Comparison of ENCODE assay signal across 23 cellular contexts in the genomic region with DNA sequence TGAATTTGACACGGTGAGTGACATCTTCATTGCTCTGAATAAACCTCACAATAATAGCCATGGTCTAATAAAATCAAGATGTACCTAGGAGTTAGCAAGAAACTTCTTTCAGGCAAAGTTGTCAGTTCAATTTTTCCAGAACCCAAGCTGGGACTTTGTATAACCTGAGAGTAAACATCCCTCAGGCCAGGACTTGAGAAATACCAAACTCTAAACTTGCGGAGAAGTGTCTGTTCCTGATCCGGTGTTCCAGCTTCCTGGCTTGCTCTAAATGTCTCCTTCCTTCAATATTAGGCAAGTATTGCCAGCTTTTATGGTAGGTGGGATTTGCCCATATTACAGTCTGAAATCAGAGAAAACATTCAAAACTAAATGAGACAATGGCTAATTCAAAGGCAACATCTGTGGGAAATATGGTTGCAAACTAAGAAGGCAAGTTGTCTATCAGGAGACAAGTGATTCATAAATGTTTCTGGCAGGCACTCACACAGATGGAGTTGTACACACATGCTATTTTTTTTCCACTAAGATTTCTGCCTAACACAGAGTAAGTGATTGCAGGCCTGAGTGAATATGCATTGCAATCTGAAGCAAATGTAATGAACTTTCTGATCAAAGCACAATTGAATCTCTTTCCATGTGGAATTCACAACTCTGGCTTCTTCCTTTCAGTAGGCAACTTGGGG.
A peak's percentile ranks its signal among the peaks of the same experiment; 100 is the strongest.
DNase-seq lines count a peak whose midpoint lies in the region; ATAC-seq and TF ChIP-seq lines count a peak whose summit lies in the region.
"Had no signal": no experiment of that assay in that cellular context is flagged by ENCODE, and none has a peak within 500 bp of the region (broad histone marks: within the 10 kb centered on the region; RNA-seq: fewer than 3 reads in every experiment).

No MANE protein-coding gene starts in this region.

- intact Hi-C loops in MCF 10A (cut with micrococcal nuclease): no loop called here
- intact Hi-C loops in breast epithelium (cut with DNase I; ENCODE audit: low total_unique reads): no loop called here
- intact Hi-C loops in left cardiac atrium (cut with DNase I): no loop called here

- no peak for TF ChIP-seq POLR2A in breast epithelium (IDR thresholded peaks at IDR 0.05)

- H3K27me3 ChIP-seq in breast epithelium: no peaks in the 10 kb centered on the region
- H3K27me3 ChIP-seq: tibial nerve had no signal

- peaks cover 11% of the 10 kb centered on the region for H3K9me3 Mint-ChIP-seq in MCF 10A (ENCODE audit: unreplicated experiment)
- peaks cover 7% of the 10 kb centered on the region for H3K9me3 Mint-ChIP-seq in stimulated activated memory B cell treated with anti-CD40 and anti-IgM and Interleukin-4, amounts not matched to agents 10 μg/mL and 1 μg/mL and 100 μg/mL, for 72 hours
- H3K9me3 Mint-ChIP-seq: activated CD4-positive, alpha-beta memory T cell treated with anti-CD3 and anti-CD28 coated beads, Interleukin-2, amount 10 ng/mL, durations not matched to agents 7 days and 5 days; activated T-cell treated with anti-CD3 and anti-CD28 coated beads, Interleukin-2, amount 50 U/mL, for 24 hours had no signal

- H3K4me3 Mint-ChIP-seq in MCF 10A (ENCODE audit: unreplicated experiment): no peak overlapping the region
- H3K4me3 Mint-ChIP-seq in stimulated activated memory B cell treated with anti-CD40 and anti-IgM and Interleukin-4, amounts not matched to agents 10 μg/mL and 1 μg/mL and 100 μg/mL, for 72 hours: no peak overlapping the region
- H3K4me3 Mint-ChIP-seq: activated CD4-positive, alpha-beta memory T cell treated with anti-CD3 and anti-CD28 coated beads, Interleukin-2, amount 10 ng/mL, durations not matched to agents 7 days and 5 days; activated T-cell treated with anti-CD3 and anti-CD28 coated beads, Interleukin-2, amount 50 U/mL, for 24 hours; CD14-positive monocyte; memory B cell; nephron; stimulated activated effector memory CD8-positive, alpha-beta T cell treated with anti-CD3 and anti-CD28 coated beads, Interleukin-12 subunit alpha, Interleukin-12 subunit beta, amount 100 ng/mL, for 72 hours; T-cell had no signal

- H3K27ac ChIP-seq in breast epithelium: peak overlapping the region in 1 of 2 donors; percentile 32
- H3K27ac ChIP-seq: 22Rv1 had no signal

- no TSS peak for BruUV-seq in MCF 10A (replicated peaks; lab: Mats Ljungman, UMichigan)

- H3K4me1 ChIP-seq in breast epithelium: no peaks in the 10 kb centered on the region

- H3K9me3 ChIP-seq in breast epithelium: no peaks in the 10 kb centered on the region

- H3K27me3 Mint-ChIP-seq in MCF 10A (ENCODE audit: insufficient read depth, unreplicated experiment): no peaks in the 10 kb centered on the region
- H3K27me3 Mint-ChIP-seq in stimulated activated memory B cell treated with anti-CD40 and anti-IgM and Interleukin-4, amounts not matched to agents 10 μg/mL and 1 μg/mL and 100 μg/mL, for 72 hours: no peaks in the 10 kb centered on the region
- H3K27me3 Mint-ChIP-seq: activated CD4-positive, alpha-beta memory T cell treated with anti-CD3 and anti-CD28 coated beads, Interleukin-2, amount 10 ng/mL, durations not matched to agents 7 days and 5 days; activated T-cell treated with anti-CD3 and anti-CD28 coated beads, Interleukin-2, amount 50 U/mL, for 24 hours; T-cell had no signal

- CTCF ChIA-PET in MCF 10A (lab: Yijun Ruan, JAX): interaction anchor here (0.6 to 1.5 kb wide), 2 partner anchors 86 to 377 kb away, joined by 4 read pairs; no protein-coding TSS in a partner anchor

- ATAC-seq in left cardiac atrium (peak; percentile 41 to 84), HG03378 (IDR thresholded peaks at IDR 0.05; ENCODE audit: unreplicated experiment) (no peak)
- no peak for ATAC-seq in stimulated activated memory B cell treated with anti-CD40 and anti-IgM and Interleukin-4, amounts not matched to agents 10 μg/mL and 1 μg/mL and 100 μg/mL, for 72 hours
- ATAC-seq: activated naive CD4-positive, alpha-beta T cell treated with anti-CD3 and anti-CD28 coated beads, Interleukin-2, amount 50 U/mL, for 72 hours; stimulated activated effector memory CD8-positive, alpha-beta T cell treated with anti-CD3 and anti-CD28 coated beads, Interleukin-12 subunit alpha, Interleukin-12 subunit beta, amount 100 ng/mL, for 72 hours; T-cell had no signal

- POLR2A ChIA-PET in MCF 10A (lab: Yijun Ruan, JAX): interaction anchor here (0.7 to 1.6 kb wide), 4 partner anchors 20 to 88 kb away, joined by 3 to 4 read pairs (median 4); no protein-coding TSS in a partner anchor

- H3K4me3 ChIP-seq in breast epithelium: no peak overlapping the region
- H3K4me3 ChIP-seq in epithelial cell of esophagus (ENCODE audit: low read length): no peak overlapping the region
- H3K4me3 ChIP-seq: tibial nerve had no signal

- peak overlapping the region; percentile 17 for H3K27ac Mint-ChIP-seq in MCF 10A (ENCODE audit: low read depth, unreplicated experiment)
- H3K27ac Mint-ChIP-seq in stimulated activated memory B cell treated with anti-CD40 and anti-IgM and Interleukin-4, amounts not matched to agents 10 μg/mL and 1 μg/mL and 100 μg/mL, for 72 hours: no peak overlapping the region
- H3K27ac Mint-ChIP-seq: activated CD4-positive, alpha-beta memory T cell treated with anti-CD3 and anti-CD28 coated beads, Interleukin-2, amount 10 ng/mL, durations not matched to agents 7 days and 5 days; activated naive CD4-positive, alpha-beta T cell treated with anti-CD3 and anti-CD28 coated beads, Interleukin-2, amount 50 U/mL, for 72 hours; activated T-cell treated with anti-CD3 and anti-CD28 coated beads, Interleukin-2, amount 50 U/mL, for 24 hours; CD14-positive monocyte; memory B cell; nephron; stimulated activated effector memory CD8-positive, alpha-beta T cell treated with anti-CD3 and anti-CD28 coated beads, Interleukin-12 subunit alpha, Interleukin-12 subunit beta, amount 100 ng/mL, for 72 hours; T-cell had no signal

- DNase-seq in MCF 10A (ENCODE audit: unreplicated experiment) (peak; percentile 48), breast epithelium (ENCODE audit: low spot score in 2 of 2) (no peak), epithelial cell of esophagus (ENCODE audit: low read depth) (peak; percentile 73), left cardiac atrium (no peak), T-helper 1 cell (no peak)
- no peak for DNase-seq in activated naive CD4-positive, alpha-beta T cell treated with anti-CD3 and anti-CD28 coated beads, Interleukin-2, amount 50 U/mL, for 16 hours
- DNase-seq: activated CD4-positive, alpha-beta memory T cell treated with anti-CD3 and anti-CD28 coated beads, Interleukin-2, amount 10 ng/mL, durations not matched to agents 7 days and 5 days; activated T-cell treated with anti-CD3 and anti-CD28 coated beads, Interleukin-2, amount 50 U/mL, for 24 hours; DMS153; effector CD4-positive, alpha-beta T cell; glutamatergic neuron; NCI-H146; NCI-H345; T-cell had no signal

- no peaks in the 10 kb centered on the region for H3K36me3 Mint-ChIP-seq in MCF 10A (ENCODE audit: insufficient read depth, unreplicated experiment)
- no peaks in the 10 kb centered on the region for H3K36me3 Mint-ChIP-seq in stimulated activated memory B cell treated with anti-CD40 and anti-IgM and Interleukin-4, amounts not matched to agents 10 μg/mL and 1 μg/mL and 100 μg/mL, for 72 hours
- H3K36me3 Mint-ChIP-seq: CD14-positive monocyte; memory B cell; stimulated activated effector memory CD8-positive, alpha-beta T cell treated with anti-CD3 and anti-CD28 coated beads, Interleukin-12 subunit alpha, Interleukin-12 subunit beta, amount 100 ng/mL, for 72 hours; T-cell had no signal

- H3K4me1 Mint-ChIP-seq in MCF 10A (ENCODE audit: insufficient read depth, unreplicated experiment): peaks cover 42% of the 10 kb centered on the region
- H3K4me1 Mint-ChIP-seq in stimulated activated memory B cell treated with anti-CD40 and anti-IgM and Interleukin-4, amounts not matched to agents 10 μg/mL and 1 μg/mL and 100 μg/mL, for 72 hours: no peaks in the 10 kb centered on the region
- H3K4me1 Mint-ChIP-seq: activated CD4-positive, alpha-beta memory T cell treated with anti-CD3 and anti-CD28 coated beads, Interleukin-2, amount 10 ng/mL, durations not matched to agents 7 days and 5 days; CD14-positive monocyte; memory B cell; stimulated activated effector memory CD8-positive, alpha-beta T cell treated with anti-CD3 and anti-CD28 coated beads, Interleukin-12 subunit alpha, Interleukin-12 subunit beta, amount 100 ng/mL, for 72 hours had no signal

- no peak for TF ChIP-seq CTCF in MCF 10A (IDR thresholded peaks at IDR 0.05; ENCODE audit: unreplicated experiment)
- TF ChIP-seq CTCF in breast epithelium (IDR thresholded peaks at IDR 0.05): no peak
- TF ChIP-seq CTCF in epithelial cell of esophagus (IDR thresholded peaks at IDR 0.05; ENCODE audit: insufficient read depth, low read depth, low read length, missing control alignments): no peak

- H3K36me3 ChIP-seq in breast epithelium: no peaks in the 10 kb centered on the region
- H3K36me3 ChIP-seq: tibial nerve had no signal

Comparison
In these comparisons a context has a peak if more than half of its experiments do, and no peak if none do; other contexts are left out.
1. DNase-seq: peak in MCF 10A (single experiment) and epithelial cell of esophagus (single experiment); none in breast epithelium (0 of 2), left cardiac atrium (single experiment), activated naive CD4-positive, alpha-beta T cell treated with anti-CD3 and anti-CD28 coated beads, Interleukin-2, amount 50 U/mL, for 16 hours (single experiment) and T-helper 1 cell (0 of 5).
2. ATAC-seq: peak in left cardiac atrium (2 of 2); none in HG03378 (single experiment) and stimulated activated memory B cell treated with anti-CD40 and anti-IgM and Interleukin-4, amounts not matched to agents 10 μg/mL and 1 μg/mL and 100 μg/mL, for 72 hours (single experiment).